Comparison of ENCODE assay signal across 1 cellular context in the genomic region with DNA sequence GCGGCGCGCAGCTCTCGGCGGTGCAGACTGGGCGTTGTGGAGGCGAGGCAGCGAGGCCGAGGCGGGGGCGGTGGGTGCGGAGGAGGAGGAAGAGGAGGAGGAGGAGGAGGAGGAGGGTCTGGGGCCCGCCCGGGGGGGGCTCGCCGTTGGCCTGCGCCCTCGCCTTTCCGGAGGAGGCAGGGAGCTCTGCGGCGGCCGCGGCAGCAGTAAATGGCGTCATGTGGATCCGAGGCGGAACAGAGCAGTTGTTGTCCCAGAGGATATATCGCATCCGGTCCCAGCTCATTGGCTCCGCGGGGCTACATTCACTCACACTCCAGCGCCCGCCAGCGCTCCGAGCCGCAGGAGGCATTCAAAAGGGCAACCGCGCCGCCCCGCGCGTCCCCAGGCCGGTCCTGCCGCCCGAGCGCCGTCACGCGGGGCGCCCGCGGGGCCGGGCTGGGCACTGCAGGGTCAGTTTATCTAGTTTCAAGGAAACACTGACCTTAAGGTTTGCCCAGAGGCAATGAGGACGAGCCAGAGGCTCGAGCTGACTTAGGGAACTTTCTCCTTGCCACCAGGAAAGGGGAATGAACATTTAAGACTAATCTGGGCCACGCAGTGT.
TF ChIP-seq lines count a peak whose summit lies in the region.

A gene with protein sequence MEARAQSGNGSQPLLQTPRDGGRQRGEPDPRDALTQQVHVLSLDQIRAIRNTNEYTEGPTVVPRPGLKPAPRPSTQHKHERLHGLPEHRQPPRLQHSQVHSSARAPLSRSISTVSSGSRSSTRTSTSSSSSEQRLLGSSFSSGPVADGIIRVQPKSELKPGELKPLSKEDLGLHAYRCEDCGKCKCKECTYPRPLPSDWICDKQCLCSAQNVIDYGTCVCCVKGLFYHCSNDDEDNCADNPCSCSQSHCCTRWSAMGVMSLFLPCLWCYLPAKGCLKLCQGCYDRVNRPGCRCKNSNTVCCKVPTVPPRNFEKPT (minus strand): TSS at position 29 of the 604 bp plus-strand sequence. CDS start 3,421 bp downstream, outside the sequence.

TF ChIP-seq in HepG2, 621 proteins besides CTCF, POLR2A, EP300 and RAD21 (continued from another document and continues in another):
- no peak for TF ChIP-seq ZNF460 (CRISPR knock-in tag; IDR thresholded peaks at IDR 0.05; ENCODE audit: borderline replicate concordance)
- no peak for TF ChIP-seq PLRG1 (conservative IDR thresholded peaks at IDR 0.05)
- no peak for TF ChIP-seq HNRNPL (IDR thresholded peaks at IDR 0.05; ENCODE audit: low read depth, low read length)
- no peak for TF ChIP-seq ZNF672 (CRISPR knock-in tag; IDR thresholded peaks at IDR 0.05)
- TF ChIP-seq RORA (CRISPR knock-in tag; IDR thresholded peaks at IDR 0.05): no peak
- TF ChIP-seq ZNF329 (CRISPR knock-in tag; IDR thresholded peaks at IDR 0.05; ENCODE audit: low read depth): 0 out of 2 replicates have a peak, but pooled peaks have one; percentile 10
- peak; percentile 30; the same call in 1 of the 2 replicates for TF ChIP-seq SIX4 (CRISPR knock-in tag; IDR thresholded peaks at IDR 0.05)
- peak; percentile 54; the same call in 1 of the 2 replicates for TF ChIP-seq ZNF792 (CRISPR knock-in tag; IDR thresholded peaks at IDR 0.05)
- no peak for TF ChIP-seq ZNF335 (CRISPR knock-in tag; IDR thresholded peaks at IDR 0.05)
- TF ChIP-seq ZNF530 (CRISPR knock-in tag; IDR thresholded peaks at IDR 0.05; ENCODE audit: low read depth): no peak
- TF ChIP-seq, protein P1, sequence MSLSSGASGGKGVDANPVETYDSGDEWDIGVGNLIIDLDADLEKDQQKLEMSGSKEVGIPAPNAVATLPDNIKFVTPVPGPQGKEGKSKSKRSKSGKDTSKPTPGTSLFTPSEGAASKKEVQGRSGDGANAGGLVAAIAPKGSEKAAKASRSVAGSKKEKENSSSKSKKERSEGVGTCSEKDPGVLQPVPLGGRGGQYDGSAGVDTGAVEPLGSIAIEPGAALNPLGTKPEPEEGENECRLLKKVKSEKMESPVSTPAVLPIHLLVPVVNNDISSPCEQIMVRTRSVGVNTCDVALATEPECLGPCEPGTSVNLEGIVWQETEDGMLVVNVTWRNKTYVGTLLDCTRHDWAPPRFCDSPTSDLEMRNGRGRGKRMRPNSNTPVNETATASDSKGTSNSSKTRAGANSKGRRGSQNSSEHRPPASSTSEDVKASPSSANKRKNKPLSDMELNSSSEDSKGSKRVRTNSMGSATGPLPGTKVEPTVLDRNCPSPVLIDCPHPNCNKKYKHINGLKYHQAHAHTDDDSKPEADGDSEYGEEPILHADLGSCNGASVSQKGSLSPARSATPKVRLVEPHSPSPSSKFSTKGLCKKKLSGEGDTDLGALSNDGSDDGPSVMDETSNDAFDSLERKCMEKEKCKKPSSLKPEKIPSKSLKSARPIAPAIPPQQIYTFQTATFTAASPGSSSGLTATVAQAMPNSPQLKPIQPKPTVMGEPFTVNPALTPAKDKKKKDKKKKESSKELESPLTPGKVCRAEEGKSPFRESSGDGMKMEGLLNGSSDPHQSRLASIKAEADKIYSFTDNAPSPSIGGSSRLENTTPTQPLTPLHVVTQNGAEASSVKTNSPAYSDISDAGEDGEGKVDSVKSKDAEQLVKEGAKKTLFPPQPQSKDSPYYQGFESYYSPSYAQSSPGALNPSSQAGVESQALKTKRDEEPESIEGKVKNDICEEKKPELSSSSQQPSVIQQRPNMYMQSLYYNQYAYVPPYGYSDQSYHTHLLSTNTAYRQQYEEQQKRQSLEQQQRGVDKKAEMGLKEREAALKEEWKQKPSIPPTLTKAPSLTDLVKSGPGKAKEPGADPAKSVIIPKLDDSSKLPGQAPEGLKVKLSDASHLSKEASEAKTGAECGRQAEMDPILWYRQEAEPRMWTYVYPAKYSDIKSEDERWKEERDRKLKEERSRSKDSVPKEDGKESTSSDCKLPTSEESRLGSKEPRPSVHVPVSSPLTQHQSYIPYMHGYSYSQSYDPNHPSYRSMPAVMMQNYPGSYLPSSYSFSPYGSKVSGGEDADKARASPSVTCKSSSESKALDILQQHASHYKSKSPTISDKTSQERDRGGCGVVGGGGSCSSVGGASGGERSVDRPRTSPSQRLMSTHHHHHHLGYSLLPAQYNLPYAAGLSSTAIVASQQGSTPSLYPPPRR (CRISPR knock-in tag; IDR thresholded peaks at IDR 0.05; ENCODE audit: borderline replicate concordance): no peak; the same call in 1 of the 2 replicates
- no peak for TF ChIP-seq NCOR1 (IDR thresholded peaks at IDR 0.05; ENCODE audit: borderline replicate concordance, low read length)
- TF ChIP-seq, protein P2, sequence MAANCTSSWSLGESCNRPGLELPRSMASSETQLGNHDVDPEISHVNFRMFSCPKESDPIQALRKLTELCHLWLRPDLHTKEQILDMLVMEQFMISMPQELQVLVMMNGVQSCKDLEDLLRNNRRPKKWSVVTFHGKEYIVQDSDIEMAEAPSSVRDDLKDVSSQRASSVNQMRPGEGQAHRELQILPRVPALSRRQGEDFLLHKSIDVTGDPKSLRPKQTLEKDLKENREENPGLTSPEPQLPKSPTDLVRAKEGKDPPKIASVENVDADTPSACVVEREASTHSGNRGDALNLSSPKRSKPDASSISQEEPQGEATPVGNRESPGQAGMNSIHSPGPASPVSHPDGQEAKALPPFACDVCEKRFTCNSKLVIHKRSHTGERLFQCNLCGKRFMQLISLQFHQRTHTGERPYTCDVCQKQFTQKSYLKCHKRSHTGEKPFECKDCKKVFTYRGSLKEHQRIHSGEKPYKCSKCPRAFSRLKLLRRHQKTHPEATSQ (CRISPR knock-in tag; IDR thresholded peaks at IDR 0.05; ENCODE audit: borderline replicate concordance): no peak
- TF ChIP-seq ZFP90 (CRISPR knock-in tag; IDR thresholded peaks at IDR 0.05; ENCODE audit: borderline replicate concordance): no peak
- TF ChIP-seq, protein P3, sequence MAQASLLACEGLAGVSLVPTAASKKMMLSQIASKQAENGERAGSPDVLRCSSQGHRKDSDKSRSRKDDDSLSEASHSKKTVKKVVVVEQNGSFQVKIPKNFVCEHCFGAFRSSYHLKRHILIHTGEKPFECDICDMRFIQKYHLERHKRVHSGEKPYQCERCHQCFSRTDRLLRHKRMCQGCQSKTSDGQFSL (CRISPR knock-in tag; IDR thresholded peaks at IDR 0.05): peak; percentile 90
- peak; percentile 49; the same call in 1 of the 2 replicates for TF ChIP-seq SAFB2 (CRISPR knock-in tag; IDR thresholded peaks at IDR 0.05; ENCODE audit: borderline replicate concordance, low read depth)
- TF ChIP-seq, protein P4, sequence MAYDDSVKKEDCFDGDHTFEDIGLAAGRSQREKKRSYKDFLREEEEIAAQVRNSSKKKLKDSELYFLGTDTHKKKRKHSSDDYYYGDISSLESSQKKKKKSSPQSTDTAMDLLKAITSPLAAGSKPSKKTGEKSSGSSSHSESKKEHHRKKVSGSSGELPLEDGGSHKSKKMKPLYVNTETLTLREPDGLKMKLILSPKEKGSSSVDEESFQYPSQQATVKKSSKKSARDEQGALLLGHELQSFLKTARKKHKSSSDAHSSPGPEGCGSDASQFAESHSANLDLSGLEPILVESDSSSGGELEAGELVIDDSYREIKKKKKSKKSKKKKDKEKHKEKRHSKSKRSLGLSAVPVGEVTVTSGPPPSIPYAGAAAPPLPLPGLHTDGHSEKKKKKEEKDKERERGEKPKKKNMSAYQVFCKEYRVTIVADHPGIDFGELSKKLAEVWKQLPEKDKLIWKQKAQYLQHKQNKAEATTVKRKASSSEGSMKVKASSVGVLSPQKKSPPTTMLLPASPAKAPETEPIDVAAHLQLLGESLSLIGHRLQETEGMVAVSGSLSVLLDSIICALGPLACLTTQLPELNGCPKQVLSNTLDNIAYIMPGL (CRISPR knock-in tag; IDR thresholded peaks at IDR 0.05; ENCODE audit: borderline replicate concordance in 1 of 2, low read depth in 1 of 2): peak in 1 of 2 experiments; percentile 55; a peak in 2 of 4 replicates
- peak; percentile 71; the same call in 1 of the 2 replicates for TF ChIP-seq SP5 (CRISPR knock-in tag; IDR thresholded peaks at IDR 0.05; ENCODE audit: borderline replicate concordance, low read depth)
- TF ChIP-seq, protein P5, sequence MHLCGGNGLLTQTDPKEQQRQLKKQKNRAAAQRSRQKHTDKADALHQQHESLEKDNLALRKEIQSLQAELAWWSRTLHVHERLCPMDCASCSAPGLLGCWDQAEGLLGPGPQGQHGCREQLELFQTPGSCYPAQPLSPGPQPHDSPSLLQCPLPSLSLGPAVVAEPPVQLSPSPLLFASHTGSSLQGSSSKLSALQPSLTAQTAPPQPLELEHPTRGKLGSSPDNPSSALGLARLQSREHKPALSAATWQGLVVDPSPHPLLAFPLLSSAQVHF (CRISPR knock-in tag; IDR thresholded peaks at IDR 0.05): no peak
- TF ChIP-seq ZKSCAN8 (CRISPR knock-in tag; IDR thresholded peaks at IDR 0.05; ENCODE audit: borderline replicate concordance): no peak
- no peak for TF ChIP-seq ZNF839 (CRISPR knock-in tag; IDR thresholded peaks at IDR 0.05; ENCODE audit: borderline replicate concordance)
- TF ChIP-seq, protein P6, sequence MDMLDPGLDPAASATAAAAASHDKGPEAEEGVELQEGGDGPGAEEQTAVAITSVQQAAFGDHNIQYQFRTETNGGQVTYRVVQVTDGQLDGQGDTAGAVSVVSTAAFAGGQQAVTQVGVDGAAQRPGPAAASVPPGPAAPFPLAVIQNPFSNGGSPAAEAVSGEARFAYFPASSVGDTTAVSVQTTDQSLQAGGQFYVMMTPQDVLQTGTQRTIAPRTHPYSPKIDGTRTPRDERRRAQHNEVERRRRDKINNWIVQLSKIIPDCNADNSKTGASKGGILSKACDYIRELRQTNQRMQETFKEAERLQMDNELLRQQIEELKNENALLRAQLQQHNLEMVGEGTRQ (IDR thresholded peaks at IDR 0.05; ENCODE audit: low read depth, low read length): no peak
- TF ChIP-seq, protein P6 (CRISPR knock-in tag; IDR thresholded peaks at IDR 0.05; ENCODE audit: borderline replicate concordance): no peak; the same call in 1 of the 2 replicates
- no peak for TF ChIP-seq CEBPG (CRISPR knock-in tag; IDR thresholded peaks at IDR 0.05)
- TF ChIP-seq, protein P7, sequence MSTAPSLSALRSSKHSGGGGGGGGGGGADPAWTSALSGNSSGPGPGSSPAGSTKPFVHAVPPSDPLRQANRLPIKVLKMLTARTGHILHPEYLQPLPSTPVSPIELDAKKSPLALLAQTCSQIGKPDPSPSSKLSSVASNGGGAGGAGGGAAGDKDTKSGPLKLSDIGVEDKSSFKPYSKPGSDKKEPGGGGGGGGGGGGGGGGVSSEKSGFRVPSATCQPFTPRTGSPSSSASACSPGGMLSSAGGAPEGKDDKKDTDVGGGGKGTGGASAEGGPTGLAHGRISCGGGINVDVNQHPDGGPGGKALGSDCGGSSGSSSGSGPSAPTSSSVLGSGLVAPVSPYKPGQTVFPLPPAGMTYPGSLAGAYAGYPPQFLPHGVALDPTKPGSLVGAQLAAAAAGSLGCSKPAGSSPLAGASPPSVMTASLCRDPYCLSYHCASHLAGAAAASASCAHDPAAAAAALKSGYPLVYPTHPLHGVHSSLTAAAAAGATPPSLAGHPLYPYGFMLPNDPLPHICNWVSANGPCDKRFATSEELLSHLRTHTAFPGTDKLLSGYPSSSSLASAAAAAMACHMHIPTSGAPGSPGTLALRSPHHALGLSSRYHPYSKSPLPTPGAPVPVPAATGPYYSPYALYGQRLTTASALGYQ (CRISPR knock-in tag; IDR thresholded peaks at IDR 0.05): 0 out of 2 replicates have a peak, but pooled peaks have one; percentile 29
- TF ChIP-seq NFIB (CRISPR knock-in tag; IDR thresholded peaks at IDR 0.05; ENCODE audit: borderline replicate concordance): no peak
- no peak for TF ChIP-seq NCOA1 (CRISPR knock-in tag; IDR thresholded peaks at IDR 0.05)
- TF ChIP-seq, protein P8, sequence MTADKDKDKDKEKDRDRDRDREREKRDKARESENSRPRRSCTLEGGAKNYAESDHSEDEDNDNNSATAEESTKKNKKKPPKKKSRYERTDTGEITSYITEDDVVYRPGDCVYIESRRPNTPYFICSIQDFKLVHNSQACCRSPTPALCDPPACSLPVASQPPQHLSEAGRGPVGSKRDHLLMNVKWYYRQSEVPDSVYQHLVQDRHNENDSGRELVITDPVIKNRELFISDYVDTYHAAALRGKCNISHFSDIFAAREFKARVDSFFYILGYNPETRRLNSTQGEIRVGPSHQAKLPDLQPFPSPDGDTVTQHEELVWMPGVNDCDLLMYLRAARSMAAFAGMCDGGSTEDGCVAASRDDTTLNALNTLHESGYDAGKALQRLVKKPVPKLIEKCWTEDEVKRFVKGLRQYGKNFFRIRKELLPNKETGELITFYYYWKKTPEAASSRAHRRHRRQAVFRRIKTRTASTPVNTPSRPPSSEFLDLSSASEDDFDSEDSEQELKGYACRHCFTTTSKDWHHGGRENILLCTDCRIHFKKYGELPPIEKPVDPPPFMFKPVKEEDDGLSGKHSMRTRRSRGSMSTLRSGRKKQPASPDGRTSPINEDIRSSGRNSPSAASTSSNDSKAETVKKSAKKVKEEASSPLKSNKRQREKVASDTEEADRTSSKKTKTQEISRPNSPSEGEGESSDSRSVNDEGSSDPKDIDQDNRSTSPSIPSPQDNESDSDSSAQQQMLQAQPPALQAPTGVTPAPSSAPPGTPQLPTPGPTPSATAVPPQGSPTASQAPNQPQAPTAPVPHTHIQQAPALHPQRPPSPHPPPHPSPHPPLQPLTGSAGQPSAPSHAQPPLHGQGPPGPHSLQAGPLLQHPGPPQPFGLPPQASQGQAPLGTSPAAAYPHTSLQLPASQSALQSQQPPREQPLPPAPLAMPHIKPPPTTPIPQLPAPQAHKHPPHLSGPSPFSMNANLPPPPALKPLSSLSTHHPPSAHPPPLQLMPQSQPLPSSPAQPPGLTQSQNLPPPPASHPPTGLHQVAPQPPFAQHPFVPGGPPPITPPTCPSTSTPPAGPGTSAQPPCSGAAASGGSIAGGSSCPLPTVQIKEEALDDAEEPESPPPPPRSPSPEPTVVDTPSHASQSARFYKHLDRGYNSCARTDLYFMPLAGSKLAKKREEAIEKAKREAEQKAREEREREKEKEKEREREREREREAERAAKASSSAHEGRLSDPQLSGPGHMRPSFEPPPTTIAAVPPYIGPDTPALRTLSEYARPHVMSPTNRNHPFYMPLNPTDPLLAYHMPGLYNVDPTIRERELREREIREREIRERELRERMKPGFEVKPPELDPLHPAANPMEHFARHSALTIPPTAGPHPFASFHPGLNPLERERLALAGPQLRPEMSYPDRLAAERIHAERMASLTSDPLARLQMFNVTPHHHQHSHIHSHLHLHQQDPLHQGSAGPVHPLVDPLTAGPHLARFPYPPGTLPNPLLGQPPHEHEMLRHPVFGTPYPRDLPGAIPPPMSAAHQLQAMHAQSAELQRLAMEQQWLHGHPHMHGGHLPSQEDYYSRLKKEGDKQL (CRISPR knock-in tag; IDR thresholded peaks at IDR 0.05; ENCODE audit: low read depth): no peak
